Comparison of ENCODE assay signal across 8 cellular contexts in the genomic region with DNA sequence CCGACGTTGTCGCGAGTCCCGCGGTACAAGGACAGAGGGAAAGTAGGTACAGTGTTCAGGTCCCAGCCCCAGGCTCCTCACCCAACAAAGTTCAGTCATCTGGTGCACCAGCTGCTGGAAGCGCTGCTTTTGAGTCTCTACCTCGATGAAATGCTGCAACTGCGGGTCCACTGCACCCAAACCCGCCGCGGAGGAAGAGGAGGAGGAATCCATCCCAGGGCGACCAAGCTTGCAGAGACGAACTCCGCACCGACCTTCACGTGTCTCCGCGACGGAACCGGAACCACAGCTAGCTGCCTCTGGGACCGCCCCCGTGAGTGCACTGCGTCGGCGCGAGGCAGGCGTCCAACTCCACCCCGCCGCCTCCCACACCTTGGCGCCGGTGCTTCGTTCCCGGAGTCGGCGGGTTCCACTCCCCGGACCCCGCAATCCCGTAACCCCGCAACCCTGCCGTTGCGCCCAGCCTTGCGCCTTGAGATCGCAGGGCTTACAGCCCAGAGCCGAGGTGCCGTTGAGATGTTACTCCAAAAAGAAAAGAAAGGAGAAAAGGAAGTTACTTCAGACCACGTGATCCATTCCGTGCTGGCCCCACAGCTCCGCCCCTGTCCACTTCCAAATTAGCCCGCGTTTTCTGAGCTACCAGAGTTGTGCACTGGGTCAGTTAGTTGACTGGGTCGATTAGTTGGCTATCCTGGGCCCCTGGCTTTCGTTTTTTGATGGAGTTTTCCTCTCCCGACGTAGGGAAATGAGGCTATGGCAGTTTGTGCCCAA. TPM values are rescaled to one million over a fixed set of nuclear protein-coding genes. Genes with fewer than 3 reads are reported as not detected.
DNase-seq lines count a peak whose midpoint lies in the region; ATAC-seq and TF ChIP-seq lines count a peak whose summit lies in the region.

A gene with protein sequence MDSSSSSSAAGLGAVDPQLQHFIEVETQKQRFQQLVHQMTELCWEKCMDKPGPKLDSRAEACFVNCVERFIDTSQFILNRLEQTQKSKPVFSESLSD (minus strand): TSS at position 291 of the 771 bp plus-strand sequence. CDS start 78 bp downstream, at position 213.

- no peaks in the 10 kb centered on the region for H3K27me3 ChIP-seq in colonic mucosa

- peak within 1 kb of the TSS; percentile 62 for H3K27ac ChIP-seq in colonic mucosa

- DNase-seq in Ammon's horn (ENCODE audit: low spot score), result peak; percentile 82
- DNase-seq in NCI-H460 (ENCODE audit: extremely low read depth, low read depth), result peak; percentile 67
- DNase-seq in activated CD4-positive, alpha-beta T cell treated with anti-CD3 and anti-CD28 coated beads for 48 hours, result peak; percentile 85
- peak; percentile 83 for DNase-seq in colonic mucosa
- DNase-seq in left lobe of liver (ENCODE audit: low spot score), result peak; percentile 84
- DNase-seq in stimulated activated CD4-positive, alpha-beta T cell treated with anti-CD3 and anti-CD28 coated beads, Interleukin-2, amount 100 ng/mL, for 4 hours (ENCODE audit: low read depth), result peak; percentile 70

- no peak for TF ChIP-seq CTCF in colonic mucosa (IDR thresholded peaks at IDR 0.05)

- TF ChIP-seq POLR2A in GM19193 (IDR thresholded peaks at IDR 0.05; ENCODE audit: extremely low read depth, insufficient read depth, insufficient read length), result peak; percentile 76

- H3K9ac ChIP-seq in colonic mucosa (ENCODE audit: low read depth in 2 of 2, low read length in 2 of 2), result peak within 1 kb of the TSS; percentile 58 to 72

- no peaks in the 10 kb centered on the region for H3K9me3 ChIP-seq in colonic mucosa

- intact Hi-C loops in colonic mucosa (cut with DNase I), result no loop called here

- ATAC-seq in HG03378 (IDR thresholded peaks at IDR 0.05; ENCODE audit: unreplicated experiment) (peak; percentile 92), left lobe of liver (peak; percentile 96)

- no peaks in the 10 kb centered on the region for H3K4me1 ChIP-seq in colonic mucosa

- H3K4me3 ChIP-seq in colonic mucosa, result peak within 1 kb of the TSS; percentile 52

- H3K36me3 ChIP-seq in colonic mucosa, result no peaks in the 10 kb centered on the region

RNA-seq across cellular contexts. Expression of the gene that starts here (rescaled TPM):
- 11.8 and 13.8 TPM in 2 replicates for total RNA-seq in NCI-H460 (2014; rRNA removed; shearing (Covaris generic))
- 9.8 and 11.2 TPM in 2 replicates for polyA plus RNA-seq in NCI-H460 (2014; cell fraction: nucleus; rRNA removed)
- 10 to 100 TPM in 1 of 2 donors, 1 to 10 TPM in 1; 9.4 to 22.9 TPM for total RNA-seq in colonic mucosa
- 18.6 TPM for total RNA-seq in left lobe of liver

Comparison
In these comparisons a context has a peak if more than half of its experiments do, and no peak if none do; other contexts are left out.
1. Peak in every context shown above with its lines: DNase-seq, ATAC-seq, H3K4me3 ChIP-seq and H3K27ac ChIP-seq.